18 cellular contexts compared by ENCODE assay signal in the genomic region with DNA sequence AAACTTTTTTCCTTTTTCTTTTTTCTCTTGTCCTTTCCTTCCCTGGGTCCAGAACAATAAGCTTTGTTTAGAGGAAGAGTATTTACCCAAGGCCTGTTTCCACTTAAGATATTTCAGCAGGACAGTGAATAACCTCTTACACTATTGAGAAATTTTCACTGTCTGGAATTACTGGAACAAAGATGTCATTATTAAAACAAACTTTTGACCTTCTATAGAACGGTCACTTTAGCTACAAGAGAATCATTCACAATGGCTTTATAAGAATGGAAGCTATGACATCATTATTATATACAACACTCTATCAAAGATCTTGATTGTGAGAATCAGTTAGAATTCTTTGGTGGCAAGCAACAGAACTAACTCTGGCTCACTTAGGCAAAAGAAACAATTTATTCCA. TPM values are rescaled to one million over a fixed set of nuclear protein-coding genes. Genes with fewer than 3 reads are reported as not detected.
DNase-seq lines count a peak whose midpoint lies in the region; ATAC-seq and TF ChIP-seq lines count a peak whose summit lies in the region.
"Had no signal": no experiment of that assay in that cellular context is flagged by ENCODE, and none has a peak within 500 bp of the region (broad histone marks: within the 10 kb centered on the region; RNA-seq: fewer than 3 reads in every experiment).

No MANE protein-coding gene starts in this region.

- H3K4me3 Mint-ChIP-seq in GM23338, result no peak overlapping the region
- no peak overlapping the region for H3K4me3 Mint-ChIP-seq in neural progenitor cell
- H3K4me3 Mint-ChIP-seq: activated B cell treated with CpG ODN at 0.5 μM for 24 hours; activated CD4-positive, alpha-beta memory T cell treated with anti-CD3 and anti-CD28 coated beads for 36 hours; brain; stimulated activated effector memory CD8-positive, alpha-beta T cell treated with anti-CD3 and anti-CD28 coated beads, Interleukin-12 subunit alpha, Interleukin-12 subunit beta, amount 100 ng/mL, for 72 hours had no signal

- H3K9ac ChIP-seq in adipocyte (ENCODE audit: low read length) (peak overlapping the region; percentile 65), neural progenitor cell (no peak overlapping the region)
- H3K9ac ChIP-seq: BLaER1 treated with 17β-estradiol and CSF1 and Interleukin-3, amounts not matched to agents 10 nM and 100 nM had no signal

- H3F3A ChIP-seq in GM23338 (replicated peaks; ENCODE audit: low read depth), result no peaks in the 10 kb centered on the region
- H3F3A ChIP-seq in neural progenitor cell (ENCODE audit: low read depth), result no peaks in the 10 kb centered on the region

- peaks cover 13% of the 10 kb centered on the region for H3K4me1 Mint-ChIP-seq in GM23338
- peaks cover 16% of the 10 kb centered on the region for H3K4me1 Mint-ChIP-seq in neural progenitor cell
- H3K4me1 Mint-ChIP-seq: activated B cell treated with CpG ODN at 0.5 μM for 24 hours, IgD-negative memory B cell had no signal

- H3K9me3 Mint-ChIP-seq in GM23338 (no peaks in the 10 kb centered on the region), neural progenitor cell (no peaks in the 10 kb centered on the region)
- H3K9me3 Mint-ChIP-seq: activated B cell treated with CpG ODN at 0.5 μM for 24 hours; activated CD4-positive, alpha-beta memory T cell treated with anti-CD3 and anti-CD28 coated beads for 36 hours; brain; IgD-negative memory B cell; stimulated activated effector memory CD8-positive, alpha-beta T cell treated with anti-CD3 and anti-CD28 coated beads, Interleukin-12 subunit alpha, Interleukin-12 subunit beta, amount 100 ng/mL, for 72 hours had no signal

- H3K79me2 ChIP-seq in GM23338 (replicated peaks; ENCODE audit: insufficient read depth) (no peaks in the 10 kb centered on the region), neural progenitor cell (ENCODE audit: low read depth) (no peaks in the 10 kb centered on the region)

- no peak for TF ChIP-seq EP300 in upper lobe of left lung (IDR thresholded peaks at IDR 0.05)

- H3K4me2 ChIP-seq in GM23338, result no peak overlapping the region
- H3K4me2 ChIP-seq in neural progenitor cell, result no peak overlapping the region

- no peak overlapping the region for H2AFZ ChIP-seq in GM23338
- H2AFZ ChIP-seq in neural progenitor cell (replicated peaks), result no peak overlapping the region

- H3K27me3 ChIP-seq in GM23338 (ENCODE audit: insufficient read depth), result no peaks in the 10 kb centered on the region
- H3K27me3 ChIP-seq in adipocyte (replicated peaks; ENCODE audit: control insufficient read depth, insufficient read depth, low read length), result no peaks in the 10 kb centered on the region
- H3K27me3 ChIP-seq in neural progenitor cell, result no peaks in the 10 kb centered on the region
- H3K27me3 ChIP-seq in upper lobe of left lung, result no peaks in the 10 kb centered on the region
- H3K27me3 ChIP-seq: BLaER1 treated with 17β-estradiol and CSF1 and Interleukin-3, amounts not matched to agents 10 nM and 100 nM; colonic mucosa; left lung had no signal

- ATAC-seq in GM23338 (no peak), HG02870 (IDR thresholded peaks at IDR 0.05; ENCODE audit: unreplicated experiment) (no peak), upper lobe of left lung (ENCODE audit: low FRiP score in 2 of 2) (no peak)

- no peaks in the 10 kb centered on the region for H3K36me3 Mint-ChIP-seq in GM23338 (ENCODE audit: low read depth)
- no peaks in the 10 kb centered on the region for H3K36me3 Mint-ChIP-seq in neural progenitor cell
- H3K36me3 Mint-ChIP-seq: activated CD4-positive, alpha-beta memory T cell treated with anti-CD3 and anti-CD28 coated beads for 36 hours; brain; IgD-negative memory B cell had no signal

- TF ChIP-seq POLR2A in upper lobe of left lung (IDR thresholded peaks at IDR 0.05), result no peak

- H4K20me1 ChIP-seq in GM23338 (replicated peaks; ENCODE audit: insufficient read depth) (peaks cover 3% of the 10 kb centered on the region; the same call in 1 of the 2 replicates), neural progenitor cell (ENCODE audit: low read depth) (no peaks in the 10 kb centered on the region)
- H4K20me1 ChIP-seq: BLaER1 treated with 17β-estradiol and CSF1 and Interleukin-3, amounts not matched to agents 10 nM and 100 nM had no signal

- H3K4me3 ChIP-seq in GM23338, result no peak overlapping the region
- H3K4me3 ChIP-seq in adipocyte (ENCODE audit: low read length), result no peak overlapping the region
- H3K4me3 ChIP-seq in neural progenitor cell, result no peak overlapping the region
- H3K4me3 ChIP-seq in upper lobe of left lung, result no peak overlapping the region
- H3K4me3 ChIP-seq: BLaER1 treated with 17β-estradiol and CSF1 and Interleukin-3, amounts not matched to agents 10 nM and 100 nM; colonic mucosa; left lung; prostate gland had no signal

- TF ChIP-seq CTCF in GM23338 (conservative IDR thresholded peaks at IDR 0.05; ENCODE audit: low read depth in 2 of 2) (no peak), neural progenitor cell (IDR thresholded peaks at IDR 0.05) (no peak), upper lobe of left lung (IDR thresholded peaks at IDR 0.05) (no peak)

- H3K4me1 ChIP-seq in GM23338 (ENCODE audit: insufficient read depth) (peaks cover 10% of the 10 kb centered on the region), adipocyte (ENCODE audit: control insufficient read depth, insufficient read depth, low read length) (peaks cover 74% of the 10 kb centered on the region), neural progenitor cell (peaks cover 10% of the 10 kb centered on the region), upper lobe of left lung (peaks cover 10 to 27% (median 18%) of the 10 kb centered on the region in 4 donors)
- H3K4me1 ChIP-seq: colonic mucosa had no signal

- no peaks in the 10 kb centered on the region for H3K9me2 ChIP-seq in GM23338 (ENCODE audit: insufficient read depth)

- H3K27ac ChIP-seq in GM23338 (ENCODE audit: low read depth) (0 out of 2 replicates have a peak overlapping the region, but pooled peaks have one; percentile 15), neural progenitor cell (no peak overlapping the region), upper lobe of left lung (no peak overlapping the region)
- H3K27ac ChIP-seq: colonic mucosa, prostate gland had no signal

- DNase-seq in GM23338 (ENCODE audit: low spot score), result no peak
- DNase-seq in adipocyte (ENCODE audit: low read depth), result peak; percentile 80
- DNase-seq in fibroblast of peridontal ligament (ENCODE audit: extremely low read depth), result peak; percentile 55
- no peak for DNase-seq in neural progenitor cell (ENCODE audit: low spot score)
- DNase-seq in DMS153 (lab: John Stamatoyannopoulos, UW), result no peak
- no peak for DNase-seq in upper lobe of left lung
- DNase-seq: NCI-H1417 treated with DMSO at 0.1 percent for 48 hours, NCI-H510A had no signal

- peaks cover 4% of the 10 kb centered on the region for H3K27me3 Mint-ChIP-seq in GM23338 (ENCODE audit: insufficient read depth, low read depth, poor library complexity)
- peaks cover 2% of the 10 kb centered on the region for H3K27me3 Mint-ChIP-seq in neural progenitor cell (ENCODE audit: insufficient read depth, low read depth)
- H3K27me3 Mint-ChIP-seq: activated CD4-positive, alpha-beta memory T cell treated with anti-CD3 and anti-CD28 coated beads for 36 hours; brain had no signal

- no peaks in the 10 kb centered on the region for H3K9me3 ChIP-seq in adipocyte (ENCODE audit: control insufficient read depth, low read length)
- no peaks in the 10 kb centered on the region for H3K9me3 ChIP-seq in neural progenitor cell (ENCODE audit: low read depth)
- H3K9me3 ChIP-seq in upper lobe of left lung, result no peaks in the 10 kb centered on the region
- H3K9me3 ChIP-seq: BLaER1 treated with 17β-estradiol and CSF1 and Interleukin-3, amounts not matched to agents 10 nM and 100 nM; colonic mucosa; left lung; prostate gland had no signal

- H3K27ac Mint-ChIP-seq in GM23338, result no peak overlapping the region
- H3K27ac Mint-ChIP-seq in neural progenitor cell, result no peak overlapping the region
- H3K27ac Mint-ChIP-seq: stimulated activated effector memory CD8-positive, alpha-beta T cell treated with anti-CD3 and anti-CD28 coated beads, Interleukin-12 subunit alpha, Interleukin-12 subunit beta, amount 100 ng/mL, for 72 hours had no signal

- H3K36me3 ChIP-seq in GM23338 (ENCODE audit: insufficient read depth), result peaks cover 15% of the 10 kb centered on the region
- H3K36me3 ChIP-seq in adipocyte (ENCODE audit: control insufficient read depth, insufficient read depth, low read length, severe bottlenecking), result no peaks in the 10 kb centered on the region
- H3K36me3 ChIP-seq in neural progenitor cell, result no peaks in the 10 kb centered on the region
- no peaks in the 10 kb centered on the region for H3K36me3 ChIP-seq in upper lobe of left lung
- H3K36me3 ChIP-seq: BLaER1 treated with 17β-estradiol and CSF1 and Interleukin-3, amounts not matched to agents 10 nM and 100 nM; colonic mucosa; left lung; prostate gland had no signal

- 58% methylated on average over 1 of the region's 1 CpG for WGBS in upper lobe of left lung, 2 donors

TF ChIP-seq in GM23338, 12 proteins besides CTCF, POLR2A, EP300 and RAD21 (continues in another document):
- no peak for TF ChIP-seq NANOG (IDR thresholded peaks at IDR 0.05; ENCODE audit: borderline replicate concordance)

RNA-seq across cellular contexts. Expression of gene ARHGAP26, which starts 22.0 kb away (rescaled TPM):
- 11.0 and 16.8 TPM in 2 replicates for total RNA-seq in GM23338 (2014; rRNA removed; shearing (Covaris generic))
- polyA plus RNA-seq in GM23338 (2016; fragmentation: Nextera tagmentation; extraction: Ambion mirVana), result 9.5 and 10.5 TPM in 2 replicates
- total RNA-seq in neural progenitor cell (ENCODE audit: low replicate concordance), result 7.0 and 14.5 TPM in 2 replicates
- total RNA-seq in upper lobe of left lung, result 10 to 100 TPM; 34.9 to 90.1 (median 38.9) TPM

Comparison
In these comparisons a context has a peak if more than half of its experiments do, and no peak if none do; other contexts are left out.
1. DNase-seq: peak in adipocyte (single experiment) and fibroblast of peridontal ligament (single experiment); none in GM23338 (single experiment), neural progenitor cell (single experiment), DMS153 (single experiment) and upper lobe of left lung (0 of 2).